ENCODE assay signal across 5 cellular contexts in genomic region chr15:95346856-95347255, GRCh38.
"Had no signal": no experiment of that assay in that cellular context is flagged by ENCODE, and none has a peak within 500 bp of the region (broad histone marks: within the 10 kb centered on the region; RNA-seq: fewer than 3 reads in every experiment).

No MANE protein-coding gene starts in this region.

- H3K9me3 Mint-ChIP-seq: GM23338, HFFc6 had no signal

- H3K4me2 ChIP-seq: GM23338 had no signal

- H3K36me3 ChIP-seq: HAP-1 had no signal

- H3K4me3 Mint-ChIP-seq: GM23338, HFFc6 had no signal

- H3K27ac ChIP-seq: HL-60 had no signal

- H3K9me3 ChIP-seq: HAP-1 had no signal

- H3K27ac Mint-ChIP-seq: GM23338, HFFc6 had no signal

- H3K4me3 ChIP-seq: GM23338, HAP-1, K562 had no signal

- DNase-seq: HFFc6 had no signal

- H2AFZ ChIP-seq: GM23338 had no signal

- H3K4me1 ChIP-seq: HAP-1 had no signal
